ENCODE assay signal across 1 cellular context in genomic region chr9:98810106-98810840, GRCh38.
TF ChIP-seq lines count a peak whose summit lies in the region.

No MANE protein-coding gene starts in this region.

TF ChIP-seq in A549, 52 proteins besides CTCF, POLR2A, EP300 and RAD21:
- TF ChIP-seq, protein P1, sequence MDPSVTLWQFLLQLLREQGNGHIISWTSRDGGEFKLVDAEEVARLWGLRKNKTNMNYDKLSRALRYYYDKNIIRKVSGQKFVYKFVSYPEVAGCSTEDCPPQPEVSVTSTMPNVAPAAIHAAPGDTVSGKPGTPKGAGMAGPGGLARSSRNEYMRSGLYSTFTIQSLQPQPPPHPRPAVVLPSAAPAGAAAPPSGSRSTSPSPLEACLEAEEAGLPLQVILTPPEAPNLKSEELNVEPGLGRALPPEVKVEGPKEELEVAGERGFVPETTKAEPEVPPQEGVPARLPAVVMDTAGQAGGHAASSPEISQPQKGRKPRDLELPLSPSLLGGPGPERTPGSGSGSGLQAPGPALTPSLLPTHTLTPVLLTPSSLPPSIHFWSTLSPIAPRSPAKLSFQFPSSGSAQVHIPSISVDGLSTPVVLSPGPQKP (IDR thresholded peaks at IDR 0.05; ENCODE audit: low read depth, low read length): no peak
- no peak for TF ChIP-seq CBX2 (IDR thresholded peaks at IDR 0.05; ENCODE audit: borderline replicate concordance, low read depth)
- TF ChIP-seq KDM5A (IDR thresholded peaks at IDR 0.05): no peak
- no peak for TF ChIP-seq MAZ (IDR thresholded peaks at IDR 0.05; ENCODE audit: borderline replicate concordance, low read depth, low read length)
- TF ChIP-seq, protein P2, sequence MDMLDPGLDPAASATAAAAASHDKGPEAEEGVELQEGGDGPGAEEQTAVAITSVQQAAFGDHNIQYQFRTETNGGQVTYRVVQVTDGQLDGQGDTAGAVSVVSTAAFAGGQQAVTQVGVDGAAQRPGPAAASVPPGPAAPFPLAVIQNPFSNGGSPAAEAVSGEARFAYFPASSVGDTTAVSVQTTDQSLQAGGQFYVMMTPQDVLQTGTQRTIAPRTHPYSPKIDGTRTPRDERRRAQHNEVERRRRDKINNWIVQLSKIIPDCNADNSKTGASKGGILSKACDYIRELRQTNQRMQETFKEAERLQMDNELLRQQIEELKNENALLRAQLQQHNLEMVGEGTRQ (IDR thresholded peaks at IDR 0.05): no peak
- no peak for TF ChIP-seq ZSCAN20 (CRISPR knock-in tag; IDR thresholded peaks at IDR 0.05)
- TF ChIP-seq RCOR1 (IDR thresholded peaks at IDR 0.05; ENCODE audit: low read depth, low read length): no peak
TF ChIP-seq in A549: peak in this region for 0.
